Comparison of ENCODE assay signal across 37 cellular contexts in the genomic region with DNA sequence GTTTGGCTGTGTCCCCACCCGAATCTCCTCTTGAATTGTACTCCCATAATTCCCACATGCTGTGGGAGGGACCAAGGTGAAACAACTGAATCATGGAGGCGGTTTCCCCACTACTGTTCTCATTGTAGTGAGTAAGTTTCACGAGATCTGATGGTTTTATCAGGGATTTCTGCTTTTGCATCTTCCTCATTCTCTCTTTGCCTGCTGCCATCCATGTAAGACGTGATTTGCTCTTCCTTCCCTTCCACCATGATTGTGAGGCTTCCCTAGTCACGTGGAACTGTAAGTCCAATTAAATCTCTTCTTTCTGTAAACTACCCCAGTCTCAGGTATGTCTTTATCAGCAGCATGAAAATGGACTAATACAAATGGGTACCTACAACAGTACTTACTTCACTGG.
A peak's percentile ranks its signal among the peaks of the same experiment; 100 is the strongest.
DNase-seq lines count a peak whose midpoint lies in the region; ATAC-seq, FAIRE-seq and TF ChIP-seq lines count a peak whose summit lies in the region.
"Had no signal": no experiment of that assay in that cellular context is flagged by ENCODE, and none has a peak within 500 bp of the region (broad histone marks: within the 10 kb centered on the region; RNA-seq: fewer than 3 reads in every experiment).

No MANE protein-coding gene starts in this region.

- no peaks in the 10 kb centered on the region; a peak in 1 of 5 replicates for H3K27me3 ChIP-seq in HepG2 (ENCODE audit: control insufficient read depth in 1 of 2, insufficient read depth in 2 of 2, low read length in 2 of 2)
- no peaks in the 10 kb centered on the region for H3K27me3 ChIP-seq in right lobe of liver
- H3K27me3 ChIP-seq in K562 (ENCODE audit: control insufficient read depth in 2 of 2, insufficient read depth in 2 of 2, low read length in 2 of 2): no peaks in the 10 kb centered on the region
- H3K27me3 ChIP-seq in hepatocyte: no peaks in the 10 kb centered on the region
- H3K27me3 ChIP-seq in neuronal stem cell (ENCODE audit: control insufficient read depth in 3 of 3, insufficient read depth in 3 of 3, low read depth in 1 of 3, low read length in 3 of 3): no peaks in the 10 kb centered on the region
- H3K27me3 ChIP-seq: BE2C; BLaER1; BLaER1 treated with 17β-estradiol and CSF1 and Interleukin-3, amounts not matched to agents 10 nM and 100 nM had no signal

- H4K20me1 ChIP-seq in HepG2 (ENCODE audit: insufficient read depth, low read length) (no peaks in the 10 kb centered on the region), K562 (replicated peaks; ENCODE audit: control insufficient read depth, insufficient read depth, low read length) (no peaks in the 10 kb centered on the region), hepatocyte (ENCODE audit: insufficient read depth, poor library complexity, severe bottlenecking) (no peaks in the 10 kb centered on the region)
- H4K20me1 ChIP-seq: BLaER1 treated with 17β-estradiol and CSF1 and Interleukin-3, amounts not matched to agents 10 nM and 100 nM had no signal

- TF ChIP-seq POLR2A in HepG2 (IDR thresholded peaks at IDR 0.05; ENCODE audit: insufficient read depth in 1 of 2, low read depth in 2 of 2, low read length in 2 of 2) (no peak), right lobe of liver (IDR thresholded peaks at IDR 0.05) (no peak), K562 (conservative IDR thresholded peaks at IDR 0.05) (no peak)

- TF ChIP-seq EP300 in HepG2 (IDR thresholded peaks at IDR 0.05; ENCODE audit: low read depth in 2 of 2, low read length in 2 of 2) (no peak), HepG2 (CRISPR knock-in tag; IDR thresholded peaks at IDR 0.05; ENCODE audit: borderline replicate concordance) (no peak), K562 (IDR thresholded peaks at IDR 0.05; ENCODE audit: low read length) (no peak)

- H3K9me1 ChIP-seq in K562 (ENCODE audit: control insufficient read depth, insufficient read depth, low read length): no peaks in the 10 kb centered on the region

- no peak overlapping the region for H3K4ac ChIP-seq in neuronal stem cell (ENCODE audit: low read length)

- H3K27ac Mint-ChIP-seq in activated naive CD4-positive, alpha-beta T cell treated with anti-CD3 and anti-CD28 coated beads for 36 hours: no peak overlapping the region
- H3K27ac Mint-ChIP-seq: B cell; CD14-positive monocyte; CD4-positive, alpha-beta memory T cell; CD4-positive, alpha-beta T cell; CD4-positive, CD25-positive, alpha-beta regulatory T cell; CD8-positive, alpha-beta memory T cell; CD8-positive, alpha-beta T cell had no signal

- BruUV-seq in HepG2 (replicated peaks; lab: Mats Ljungman, UMichigan) (no TSS peak), K562 (replicated peaks; lab: Mats Ljungman, UMichigan) (no TSS peak)

- intact Hi-C loops in HepG2 (cut with micrococcal nuclease; ENCODE audit: unreplicated experiment) (no loop called here), right lobe of liver (cut with DNase I) (no loop called here), K562 (cut with micrococcal nuclease) (no loop called here)
- intact Hi-C loops in activated naive CD4-positive, alpha-beta T cell treated with anti-CD3 and anti-CD28 coated beads for 36 hours (cut with micrococcal nuclease): no loop called here

- no peak overlapping the region for H2BK120ac ChIP-seq in neuronal stem cell (ENCODE audit: low read depth, low read length)

- no peak overlapping the region for H2AK5ac ChIP-seq in neuronal stem cell (ENCODE audit: low read depth, low read length)

- H3K4me2 ChIP-seq in HepG2 (ENCODE audit: low read depth, low read length): no peak overlapping the region
- no peak overlapping the region for H3K4me2 ChIP-seq in K562 (ENCODE audit: insufficient read depth, low read length)
- H3K4me2 ChIP-seq in hepatocyte: no peak overlapping the region
- H3K4me2 ChIP-seq in neuronal stem cell (ENCODE audit: insufficient read depth, low read length, poor library complexity, severe bottlenecking): peak overlapping the region; percentile 2
- H3K4me2 ChIP-seq: A549; BLaER1; BLaER1 treated with 17β-estradiol and CSF1 and Interleukin-3, amounts not matched to agents 10 nM and 100 nM had no signal

- DNase-seq in HepG2 (ENCODE audit: low spot score) (no peak), right lobe of liver (no peak), K562 (ENCODE audit: extremely low read depth in 1 of 4, low spot score in 3 of 4) (no peak), hepatocyte (ENCODE audit: low spot score) (no peak), neuronal stem cell (ENCODE audit: low spot score) (no peak), NCI-H82 (lab: John Stamatoyannopoulos, UW) (no peak)
- DNase-seq in activated naive CD4-positive, alpha-beta T cell treated with anti-CD3 and anti-CD28 coated beads for 36 hours: no peak
- DNase-seq: 8988T; ACHN; AML-193; BE2C; C1 segment of cervical spinal cord; Caco-2; Calu3; CD4-positive, alpha-beta memory T cell; CD4-positive, alpha-beta T cell; CD4-positive, CD25-positive, alpha-beta regulatory T cell; CD8-positive, alpha-beta memory T cell; CD8-positive, alpha-beta T cell; COR-L47; DMS 273 treated with DMSO at 0.1 percent for 48 hours; DMS153; DMS53; DMS79; DMS79 treated with DMSO at 0.1 percent for 48 hours; DND-41; EL had no signal

- FAIRE-seq in HepG2 (lab: Jason Lieb, UNC) (no peak), K562 (lab: Jason Lieb, UNC) (no peak)
- FAIRE-seq: A204.1, A549, D721Med had no signal

- in situ Hi-C loops in HepG2 (cut with HindIII; ENCODE audit: extremely low pct_ligation_motif_present, low pct_unique_long_range_greater_than_20kb) (no loop called here), K562 (cut with MboI) (no loop called here)

- CTCF ChIA-PET in HepG2 (lab: Yijun Ruan, JAX; ENCODE audit: low intra/inter-chr PET ratio, low total read pairs) (no interaction called here), K562 (lab: Yijun Ruan, JAX; ENCODE audit: low intra/inter-chr PET ratio) (no interaction called here)
- CTCF ChIA-PET in activated naive CD4-positive, alpha-beta T cell treated with anti-CD3 and anti-CD28 coated beads for 36 hours (lab: Charles Lee): no interaction called here

- no peak overlapping the region for H3K18ac ChIP-seq in neuronal stem cell (ENCODE audit: low read length)

- H3K79me1 ChIP-seq in neuronal stem cell (ENCODE audit: low read depth, low read length): peaks cover 2% of the 10 kb centered on the region

- POLR2A ChIA-PET in HepG2 (lab: Yijun Ruan, JAX) (no interaction called here), K562 (lab: Yijun Ruan, JAX) (no interaction called here)

- H3K4me1 ChIP-seq in HepG2 (ENCODE audit: insufficient read depth, low read length) (peaks cover 22% of the 10 kb centered on the region), right lobe of liver (no peaks in the 10 kb centered on the region), K562 (replicated peaks in 1 of 2; ENCODE audit: control insufficient read depth in 2 of 2, insufficient read depth in 2 of 2, low read length in 2 of 2) (peaks cover 0 to 2% of the 10 kb centered on the region in 2 experiments; a peak in 3 of 5 replicates), hepatocyte (ENCODE audit: insufficient read depth) (no peaks in the 10 kb centered on the region), neuronal stem cell (ENCODE audit: control insufficient read depth in 2 of 2, insufficient read depth in 1 of 2, low read depth in 1 of 2, low read length in 2 of 2) (peaks cover 0 to 2% of the 10 kb centered on the region in 2 donors)
- H3K4me1 ChIP-seq: BE2C had no signal

- H2AFZ ChIP-seq in HepG2 (ENCODE audit: low read length) (no peak overlapping the region), K562 (ENCODE audit: low read depth, low read length) (no peak overlapping the region), hepatocyte (no peak overlapping the region), neuronal stem cell (ENCODE audit: low read length) (no peak overlapping the region)

- no peaks in the 10 kb centered on the region for H3K79me2 ChIP-seq in HepG2 (ENCODE audit: insufficient read depth, low read length)
- H3K79me2 ChIP-seq in K562 (ENCODE audit: control insufficient read depth, insufficient read depth, low read length): no peaks in the 10 kb centered on the region
- H3K79me2 ChIP-seq in hepatocyte: no peaks in the 10 kb centered on the region

- no peak overlapping the region for H4K8ac ChIP-seq in neuronal stem cell (ENCODE audit: low read depth, low read length)

- no peaks in the 10 kb centered on the region for H3K27me3 Mint-ChIP-seq in activated naive CD4-positive, alpha-beta T cell treated with anti-CD3 and anti-CD28 coated beads for 36 hours (ENCODE audit: low read depth)
- H3K27me3 Mint-ChIP-seq: B cell; CD4-positive, alpha-beta T cell; CD8-positive, alpha-beta memory T cell had no signal

- no peak overlapping the region for H4K91ac ChIP-seq in neuronal stem cell (ENCODE audit: low read depth, low read length, poor library complexity)

- no peak overlapping the region for H3K23ac ChIP-seq in neuronal stem cell (ENCODE audit: low read depth, low read length, poor library complexity)

- TF ChIP-seq CTCF in HepG2 (CRISPR knock-in tag; IDR thresholded peaks at IDR 0.05) (no peak), right lobe of liver (IDR thresholded peaks at IDR 0.05) (no peak), K562 (IDR thresholded peaks at IDR 0.05 in 2 of 3, conservative IDR thresholded peaks at IDR 0.05 in 1 of 3; ENCODE audit: insufficient read depth in 2 of 3, low read depth in 1 of 3, low read length in 3 of 3) (no peak), hepatocyte (IDR thresholded peaks at IDR 0.05; ENCODE audit: poor library complexity) (no peak)

- H3K4me1 Mint-ChIP-seq in activated naive CD4-positive, alpha-beta T cell treated with anti-CD3 and anti-CD28 coated beads for 36 hours (ENCODE audit: low read depth): peaks cover 4% of the 10 kb centered on the region

- H3K36me3 ChIP-seq in HepG2 (replicated peaks in 1 of 2; ENCODE audit: control insufficient read depth in 1 of 2, insufficient read depth in 2 of 2, low read length in 2 of 2): no peaks in the 10 kb centered on the region
- H3K36me3 ChIP-seq in right lobe of liver: peaks cover 0 to 2% (median 0%) of the 10 kb centered on the region in 4 donors
- peaks cover 8% of the 10 kb centered on the region; the same call in 1 of the 3 replicates for H3K36me3 ChIP-seq in K562 (ENCODE audit: control insufficient read depth, insufficient read depth, low read length)
- peaks cover 4% of the 10 kb centered on the region for H3K36me3 ChIP-seq in hepatocyte (replicated peaks; ENCODE audit: insufficient read depth, low read depth)
- peaks cover 44 to 96% of the 10 kb centered on the region in 2 donors for H3K36me3 ChIP-seq in neuronal stem cell (replicated peaks in 1 of 2; ENCODE audit: control insufficient read depth in 2 of 2, insufficient read depth in 2 of 2, low read length in 2 of 2)

- 93% methylated on average over 5 of the region's 5 CpGs for WGBS in HepG2 (ENCODE audit: low lambda C conversion rate)
- 89% methylated on average over 4 of the region's 5 CpGs for WGBS in right lobe of liver (ENCODE audit: insufficient coverage, low coverage, low lambda C conversion rate, missing lambda C conversion rate)
- WGBS in K562 (ENCODE audit: insufficient coverage, low coverage, missing lambda C conversion rate): 66% methylated on average over 5 of the region's 5 CpGs
- WGBS in hepatocyte (ENCODE audit: low lambda C conversion rate, missing lambda C conversion rate): 96% methylated on average over 5 of the region's 5 CpGs
- WGBS in neuronal stem cell (ENCODE audit: extremely low coverage in 2 of 2, insufficient read length in 2 of 2, insufficient replicate concordance in 1 of 2), 2 donors: no CpG with 5 or more reads among the region's 5 CpGs

- H3K9me3 ChIP-seq in HepG2 (ENCODE audit: low read length) (no peaks in the 10 kb centered on the region), right lobe of liver (no peaks in the 10 kb centered on the region), K562 (replicated peaks; ENCODE audit: control insufficient read depth, insufficient read depth, low read depth, low read length) (no peaks in the 10 kb centered on the region), hepatocyte (ENCODE audit: low read depth) (no peaks in the 10 kb centered on the region), neuronal stem cell (replicated peaks in 1 of 2; ENCODE audit: control insufficient read depth in 2 of 2, insufficient read depth in 1 of 2, low read depth in 1 of 2, low read length in 2 of 2) (peaks cover 0 to 9% of the 10 kb centered on the region in 2 donors)
- H3K9me3 ChIP-seq: A549, BE2C, Caco-2 had no signal

- no peak for TF ChIP-seq RAD21 in HepG2 (CRISPR knock-in tag; IDR thresholded peaks at IDR 0.05)
- no peak for TF ChIP-seq RAD21 in K562 (CRISPR knock-in tag; conservative IDR thresholded peaks at IDR 0.05 in 1 of 2, IDR thresholded peaks at IDR 0.05 in 1 of 2)

- H3K4me3 ChIP-seq in HepG2 (replicated peaks in 1 of 3; ENCODE audit: insufficient read depth in 1 of 3, low read depth in 2 of 3, low read length in 3 of 3) (no peak overlapping the region), right lobe of liver (no peak overlapping the region), K562 (no peak overlapping the region), hepatocyte (no peak overlapping the region), neuronal stem cell (ENCODE audit: low read length in 2 of 2) (no peak overlapping the region)
- H3K4me3 ChIP-seq: A549; BLaER1; BLaER1 treated with 17β-estradiol and CSF1 and Interleukin-3, amounts not matched to agents 10 nM and 100 nM had no signal

- no peak overlapping the region for H3K4me3 Mint-ChIP-seq in activated naive CD4-positive, alpha-beta T cell treated with anti-CD3 and anti-CD28 coated beads for 36 hours
- H3K4me3 Mint-ChIP-seq: B cell; CD14-positive monocyte; CD4-positive, alpha-beta memory T cell; CD4-positive, alpha-beta T cell; CD4-positive, CD25-positive, alpha-beta regulatory T cell; CD8-positive, alpha-beta memory T cell; CD8-positive, alpha-beta T cell had no signal

- H3K27ac ChIP-seq in HepG2 (ENCODE audit: extremely low read length, insufficient read depth, low read length): no peak overlapping the region
- no peak overlapping the region for H3K27ac ChIP-seq in right lobe of liver
- H3K27ac ChIP-seq in K562 (ENCODE audit: extremely low read depth, low read depth, low read length): no peak overlapping the region
- H3K27ac ChIP-seq in hepatocyte: peak overlapping the region; percentile 27
- H3K27ac ChIP-seq in neuronal stem cell (replicated peaks; ENCODE audit: low read length): no peak overlapping the region
- H3K27ac ChIP-seq: 22Rv1; A549; BLaER1; BLaER1 treated with 17β-estradiol and CSF1 and Interleukin-3, amounts not matched to agents 10 nM and 100 nM; C4-2B had no signal

- no peak overlapping the region for H2BK12ac ChIP-seq in neuronal stem cell (ENCODE audit: low read length)

- H2BK15ac ChIP-seq in neuronal stem cell (ENCODE audit: low read length): no peak overlapping the region

- no peak for ATAC-seq in HepG2
- no peak for ATAC-seq in right lobe of liver
- ATAC-seq in K562: no peak
- no peak for ATAC-seq in GM18909 (IDR thresholded peaks at IDR 0.05; ENCODE audit: poor library complexity, unreplicated experiment)
- ATAC-seq: A549; CD8-positive, alpha-beta T cell had no signal

- no peak overlapping the region for H3K14ac ChIP-seq in neuronal stem cell (ENCODE audit: low read length)

- no peaks in the 10 kb centered on the region for H3K9me3 Mint-ChIP-seq in activated naive CD4-positive, alpha-beta T cell treated with anti-CD3 and anti-CD28 coated beads for 36 hours
- H3K9me3 Mint-ChIP-seq: CD4-positive, alpha-beta T cell; CD8-positive, alpha-beta memory T cell; CD8-positive, alpha-beta T cell had no signal

- no peaks in the 10 kb centered on the region for H3K36me3 Mint-ChIP-seq in activated naive CD4-positive, alpha-beta T cell treated with anti-CD3 and anti-CD28 coated beads for 36 hours (ENCODE audit: low read depth)
- H3K36me3 Mint-ChIP-seq: CD14-positive monocyte; CD8-positive, alpha-beta T cell had no signal

- H3K9me2 ChIP-seq in hepatocyte (replicated peaks; ENCODE audit: insufficient read depth): no peaks in the 10 kb centered on the region

- no peak overlapping the region for H3K9ac ChIP-seq in HepG2 (ENCODE audit: insufficient read depth, low read depth, low read length)
- no peak overlapping the region for H3K9ac ChIP-seq in K562 (ENCODE audit: insufficient read depth in 1 of 2, low read depth in 2 of 2, low read length in 2 of 2)
- no peak overlapping the region for H3K9ac ChIP-seq in neuronal stem cell (ENCODE audit: low read depth, low read length, poor library complexity)
- H3K9ac ChIP-seq: BLaER1; BLaER1 treated with 17β-estradiol and CSF1 and Interleukin-3, amounts not matched to agents 10 nM and 100 nM had no signal

- H2BK5ac ChIP-seq in neuronal stem cell (ENCODE audit: low read length): no peak overlapping the region

Comparison
In these comparisons a context has a peak if more than half of its experiments do, and no peak if none do; other contexts are left out.
1. Of the 241 proteins assayed by ChIP-seq in both HepG2 and K562: peak only in HepG2: none; only in K562: none; in both: ZNF431; in neither: 240.